In genomic region chr19:35041548-35042055, GRCh38 we compare ENCODE assay signal across 8 cellular contexts. TPM values are rescaled to one million over a fixed set of nuclear protein-coding genes. Genes with fewer than 3 reads are reported as not detected.
DNase-seq lines count a peak whose midpoint lies in the region; ATAC-seq and TF ChIP-seq lines count a peak whose summit lies in the region.

Gene HPN (plus strand): TSS chr19:35041721. CDS start chr19:35042507, 786 bp downstream.

- no peak within 1 kb of the TSS for H2BK120ac ChIP-seq in H9 (ENCODE audit: low read depth, low read length, poor library complexity, severe bottlenecking)

- H3K27me3 ChIP-seq in H9 (ENCODE audit: insufficient read depth, low read length), result no peaks in the 10 kb centered on the region
- peaks cover 7% of the 10 kb centered on the region for H3K27me3 ChIP-seq in skeletal muscle satellite cell (ENCODE audit: control insufficient read depth, insufficient read depth, low read length)

- H3K23me2 ChIP-seq in H9 (ENCODE audit: insufficient read length, low read depth, low read length, poor library complexity, severe bottlenecking), result peaks cover 10% of the 10 kb centered on the region

- H3K27ac Mint-ChIP-seq in H9, result peak within 1 kb of the TSS; percentile 89 to 91 (median 91)
- peak within 1 kb of the TSS; percentile 37 to 81 for H3K27ac Mint-ChIP-seq in activated naive CD4-positive, alpha-beta T cell treated with anti-CD3 and anti-CD28 coated beads, Interleukin-2, amount 50 U/mL, for 72 hours

- H2BK20ac ChIP-seq in H9 (ENCODE audit: low read depth, low read length, poor library complexity, severe bottlenecking), result no peak within 1 kb of the TSS

- no peak for TF ChIP-seq CTCF in H9 (conservative IDR thresholded peaks at IDR 0.05)
- TF ChIP-seq CTCF in GM13976 (IDR thresholded peaks at IDR 0.05; ENCODE audit: borderline replicate concordance, control extremely low read depth, extremely low read depth, insufficient read depth, missing control alignments), result no peak

- no peaks in the 10 kb centered on the region for H3K9me3 Mint-ChIP-seq in H9
- no peaks in the 10 kb centered on the region for H3K9me3 Mint-ChIP-seq in activated naive CD4-positive, alpha-beta T cell treated with anti-CD3 and anti-CD28 coated beads, Interleukin-2, amount 50 U/mL, for 72 hours

- H3T11ph ChIP-seq in H9 (ENCODE audit: low read length), result no peak within 1 kb of the TSS

- no peak within 1 kb of the TSS for H3K27ac ChIP-seq in H9 (ENCODE audit: insufficient read length, low read depth, low read length)

- in situ Hi-C loops in GM13976 (cut with MboI; ENCODE audit: low sequenced_read_pairs, unreplicated experiment), result no loop called here

- H3K4me3 Mint-ChIP-seq in H9, result peak within 1 kb of the TSS; percentile 56 to 82

- peaks cover 2% of the 10 kb centered on the region; the same call in 1 of the 2 replicates for H3K27me3 Mint-ChIP-seq in H9 (ENCODE audit: low read depth)

- H3K9ac ChIP-seq in H9 (ENCODE audit: extremely low read depth, insufficient read length, low read length), result no peak within 1 kb of the TSS
- H3K9ac ChIP-seq in skeletal muscle satellite cell (ENCODE audit: low read depth, low read length), result no peak within 1 kb of the TSS

- H3K56ac ChIP-seq in H9 (ENCODE audit: insufficient read length, low read depth, low read length), result no peak within 1 kb of the TSS

- H3K4me2 ChIP-seq in H9 (ENCODE audit: insufficient read depth, insufficient read length, low read length), result peak within 1 kb of the TSS; percentile 16
- H3K4me2 ChIP-seq in skeletal muscle satellite cell (ENCODE audit: low read length), result peak within 1 kb of the TSS; percentile 61

- peak within 1 kb of the TSS; percentile 48 for H3K18ac ChIP-seq in H9 (ENCODE audit: insufficient read length, low read depth, low read length)

- H2AFZ ChIP-seq in H9 (ENCODE audit: low read length), result no peak within 1 kb of the TSS

- H3K79me1 ChIP-seq in H9 (ENCODE audit: insufficient read depth, low read depth, low read length, poor library complexity, severe bottlenecking), result no peaks in the 10 kb centered on the region

- H3K4me1 ChIP-seq in H9 (ENCODE audit: insufficient read depth, low read length), result peaks cover 5% of the 10 kb centered on the region; the same call in 1 of the 2 replicates
- H3K4me1 ChIP-seq in skeletal muscle satellite cell (ENCODE audit: control insufficient read depth, insufficient read depth, low read length), result peaks cover 17% of the 10 kb centered on the region

- H2BK12ac ChIP-seq in H9 (ENCODE audit: insufficient read length, low read depth, low read length), result no peak within 1 kb of the TSS

- no peak within 1 kb of the TSS for H3K23ac ChIP-seq in H9 (ENCODE audit: insufficient read length, low read depth, low read length)

- H3K4me3 ChIP-seq in skeletal muscle satellite cell (ENCODE audit: low read length), result peak within 1 kb of the TSS; percentile 14

- H3K79me2 ChIP-seq in H9 (ENCODE audit: insufficient read depth, low read length), result no peaks in the 10 kb centered on the region

- no CpG with 5 or more reads among the region's 19 CpGs for WGBS in H9 (ENCODE audit: extremely low coverage, insufficient read length, low lambda C conversion rate)

- H2BK15ac ChIP-seq in H9 (ENCODE audit: low read depth, low read length), result no peak within 1 kb of the TSS

- H3K36me3 Mint-ChIP-seq in H9 (ENCODE audit: insufficient read depth in 1 of 3, low read depth in 3 of 3), result no peaks in the 10 kb centered on the region; a peak in 3 of 7 replicates
- H3K36me3 Mint-ChIP-seq in activated naive CD4-positive, alpha-beta T cell treated with anti-CD3 and anti-CD28 coated beads, Interleukin-2, amount 50 U/mL, for 72 hours, result no peaks in the 10 kb centered on the region

- ATAC-seq in activated naive CD4-positive, alpha-beta T cell treated with anti-CD3 and anti-CD28 coated beads, Interleukin-2, amount 50 U/mL, for 72 hours, result no peak

- H4K20me1 ChIP-seq in H9 (ENCODE audit: control insufficient read depth, insufficient read depth, insufficient read length), result peaks cover 4% of the 10 kb centered on the region

- no peaks in the 10 kb centered on the region for H3K9me3 ChIP-seq in H9 (ENCODE audit: control insufficient read depth, low read depth, low read length)
- H3K9me3 ChIP-seq in skeletal muscle satellite cell (replicated peaks; ENCODE audit: low read length), result no peaks in the 10 kb centered on the region

- peak; percentile 96 for DNase-seq in H9
- DNase-seq in activated naive CD4-positive, alpha-beta T cell treated with anti-CD3 and anti-CD28 coated beads, Interleukin-2, amount 50 U/mL, for 72 hours (ENCODE audit: low spot score in 2 of 2), result no peak
- peak; percentile 96 for DNase-seq in iPS-NIHi7 (ENCODE audit: extremely low spot score)
- no peak for DNase-seq in NCI-H2227 treated with DMSO at 0.1 percent for 48 hours (lab: John Stamatoyannopoulos, UW)
- DNase-seq in hippocampal formation (lab: John Stamatoyannopoulos, UW), result no peak
- no peak for DNase-seq in GM13976 (ENCODE audit: low spot score)
- no peak for DNase-seq in mesenteric fat pad (ENCODE audit: low spot score)

- no peak within 1 kb of the TSS for H4K8ac ChIP-seq in H9 (replicated peaks; ENCODE audit: insufficient read length, low read depth, low read length)

- peaks cover 39 to 54% of the 10 kb centered on the region in 2 experiments for H3K4me1 Mint-ChIP-seq in H9

- H4K91ac ChIP-seq in H9 (ENCODE audit: insufficient read length, low read depth, low read length), result no peak within 1 kb of the TSS

- no peak within 1 kb of the TSS for H3K4ac ChIP-seq in H9 (ENCODE audit: low read depth, low read length)

- no peak within 1 kb of the TSS for H2AK5ac ChIP-seq in H9 (ENCODE audit: insufficient read length, low read length)

- no peaks in the 10 kb centered on the region for H3K36me3 ChIP-seq in skeletal muscle satellite cell (ENCODE audit: insufficient read depth, low read length)

- peak within 1 kb of the TSS; percentile 60 for H3K14ac ChIP-seq in H9 (ENCODE audit: insufficient read depth, low read length)

- no peak within 1 kb of the TSS for H4K5ac ChIP-seq in H9 (ENCODE audit: insufficient read length, low read depth, low read length)

- no peak within 1 kb of the TSS for H2BK5ac ChIP-seq in H9 (ENCODE audit: insufficient read length, low read length)

RNA-seq across cellular contexts. Expression of gene HPN, which starts in this region (rescaled TPM):
- total RNA-seq in H9 (2021) (9.3 and 10.6 TPM in 2 replicates), mesenteric fat pad (1.4 TPM)
- total RNA-seq in activated naive CD4-positive, alpha-beta T cell treated with anti-CD3 and anti-CD28 coated beads, Interleukin-2, amount 50 U/mL, for 72 hours, result not detected
- total RNA-seq in skeletal muscle satellite cell (2012; rRNA removed), result not detected in 2 replicates

Comparison
In these comparisons a context has a peak if more than half of its experiments do, and no peak if none do; other contexts are left out.
1. DNase-seq: peak in H9 (single experiment) and iPS-NIHi7 (single experiment); none in activated naive CD4-positive, alpha-beta T cell treated with anti-CD3 and anti-CD28 coated beads, Interleukin-2, amount 50 U/mL, for 72 hours (0 of 2), NCI-H2227 treated with DMSO at 0.1 percent for 48 hours (single experiment), hippocampal formation (0 of 2), GM13976 (single experiment) and mesenteric fat pad (single experiment).